Comparison of ENCODE assay signal across 17 cellular contexts in genomic region chr7:35289376-35289775, GRCh38. TPM values are rescaled to one million over a fixed set of nuclear protein-coding genes. Genes with fewer than 3 reads are reported as not detected.
DNase-seq lines count a peak whose midpoint lies in the region; ATAC-seq and TF ChIP-seq lines count a peak whose summit lies in the region.
"Had no signal": no experiment of that assay in that cellular context is flagged by ENCODE, and none has a peak within 500 bp of the region (broad histone marks: within the 10 kb centered on the region; RNA-seq: fewer than 3 reads in every experiment).

No MANE protein-coding gene starts in this region.

- no peak overlapping the region for H2BK12ac ChIP-seq in H9 (ENCODE audit: insufficient read length, low read depth, low read length)

- no peaks in the 10 kb centered on the region for H4K20me1 ChIP-seq in H9 (ENCODE audit: control insufficient read depth, insufficient read depth, insufficient read length)
- H4K20me1 ChIP-seq: BLaER1 had no signal

- no peaks in the 10 kb centered on the region for H3K27me3 ChIP-seq in H9 (ENCODE audit: insufficient read depth, low read length)
- H3K27me3 ChIP-seq: BLaER1 had no signal

- no peak overlapping the region for H4K91ac ChIP-seq in H9 (ENCODE audit: insufficient read length, low read depth, low read length)

- no peaks in the 10 kb centered on the region for H3K23me2 ChIP-seq in H9 (ENCODE audit: insufficient read length, low read depth, low read length, poor library complexity, severe bottlenecking)

- DNase-seq in M059J (ENCODE audit: low read depth) (peak; percentile 5), SK-N-DZ (ENCODE audit: low spot score) (peak; percentile 35), glutamatergic neuron (peak; percentile 39), NCI-H2227 (lab: John Stamatoyannopoulos, UW; ENCODE audit: unreplicated experiment) (no peak), H9 (no peak)
- DNase-seq in activated CD4-positive, alpha-beta T cell treated with anti-CD3 and anti-CD28 coated beads for 1 hour = no peak
- DNase-seq: Caco-2; CD4-positive, CD25-positive, alpha-beta regulatory T cell; CD8-positive, alpha-beta T cell; DMS153; DND-41; GDM1; GOT3; HCEC 1CT had no signal

- H3K4me3 Mint-ChIP-seq in glutamatergic neuron (ENCODE audit: unreplicated experiment) (no peak overlapping the region), H9 (no peak overlapping the region)
- H3K4me3 Mint-ChIP-seq: CD4-positive, CD25-positive, alpha-beta regulatory T cell; CD8-positive, alpha-beta T cell had no signal

- H3K9me3 Mint-ChIP-seq in glutamatergic neuron (ENCODE audit: unreplicated experiment) (peaks cover 2% of the 10 kb centered on the region), H9 (peaks cover 10 to 15% of the 10 kb centered on the region in 2 experiments; a peak in 4 of 5 replicates)

- no peak overlapping the region for H3K27ac Mint-ChIP-seq in glutamatergic neuron (ENCODE audit: unreplicated experiment)
- no peak overlapping the region for H3K27ac Mint-ChIP-seq in H9
- H3K27ac Mint-ChIP-seq: CD4-positive, CD25-positive, alpha-beta regulatory T cell; CD8-positive, alpha-beta T cell had no signal

- no peak overlapping the region for H2BK15ac ChIP-seq in H9 (ENCODE audit: low read depth, low read length)

- H4K5ac ChIP-seq in H9 (ENCODE audit: insufficient read length, low read depth, low read length) = no peak overlapping the region

- H3K36me3 Mint-ChIP-seq in glutamatergic neuron (ENCODE audit: unreplicated experiment) (peaks cover 19% of the 10 kb centered on the region), H9 (ENCODE audit: insufficient read depth in 1 of 3, low read depth in 3 of 3) (peaks cover 0 to 2% (median 0%) of the 10 kb centered on the region in 3 experiments; a peak in 1 of 7 replicates)
- H3K36me3 Mint-ChIP-seq: CD4-positive, CD25-positive, alpha-beta regulatory T cell; CD8-positive, alpha-beta T cell had no signal

- H3K14ac ChIP-seq in H9 (ENCODE audit: insufficient read depth, low read length) = no peak overlapping the region

- H3K4ac ChIP-seq in H9 (ENCODE audit: low read depth, low read length) = no peak overlapping the region

- no peak overlapping the region for H3T11ph ChIP-seq in H9 (ENCODE audit: low read length)

- H3K27ac ChIP-seq in H9 (ENCODE audit: insufficient read length, low read depth, low read length) = no peak overlapping the region
- H3K27ac ChIP-seq: BLaER1, C4-2B had no signal

- H3K18ac ChIP-seq in H9 (ENCODE audit: insufficient read length, low read depth, low read length) = no peak overlapping the region

- no peak overlapping the region for H2AFZ ChIP-seq in H9 (ENCODE audit: low read length)

- H3K23ac ChIP-seq in H9 (ENCODE audit: insufficient read length, low read depth, low read length) = no peak overlapping the region

- H2BK120ac ChIP-seq in H9 (ENCODE audit: low read depth, low read length, poor library complexity, severe bottlenecking) = no peak overlapping the region

- H2BK20ac ChIP-seq in H9 (ENCODE audit: low read depth, low read length, poor library complexity, severe bottlenecking) = no peak overlapping the region

- no peak overlapping the region for H3K56ac ChIP-seq in H9 (ENCODE audit: insufficient read length, low read depth, low read length)

- H3K4me2 ChIP-seq in H9 (ENCODE audit: insufficient read depth, insufficient read length, low read length) = no peak overlapping the region
- H3K4me2 ChIP-seq: BLaER1 had no signal

- no peak overlapping the region for H2BK5ac ChIP-seq in H9 (ENCODE audit: insufficient read length, low read length)

- no peaks in the 10 kb centered on the region for H3K79me2 ChIP-seq in H9 (ENCODE audit: insufficient read depth, low read length)

- WGBS in H9 (ENCODE audit: extremely low coverage, insufficient read length, low lambda C conversion rate) = no CpG with 5 or more reads among the region's 6 CpGs

- no peak overlapping the region for H4K8ac ChIP-seq in H9 (replicated peaks; ENCODE audit: insufficient read length, low read depth, low read length)

- ATAC-seq in HG03095 (IDR thresholded peaks at IDR 0.05; ENCODE audit: unreplicated experiment) = no peak
- ATAC-seq: CD8-positive, alpha-beta T cell had no signal

- H3K4me1 ChIP-seq in H9 (ENCODE audit: insufficient read depth, low read length) = no peaks in the 10 kb centered on the region
- H3K4me1 ChIP-seq: BLaER1, Caco-2 had no signal

- H3K27me3 Mint-ChIP-seq in glutamatergic neuron (ENCODE audit: unreplicated experiment) (peaks cover 4% of the 10 kb centered on the region), H9 (ENCODE audit: low read depth) (peaks cover 4% of the 10 kb centered on the region)

- H2AK5ac ChIP-seq in H9 (ENCODE audit: insufficient read length, low read length) = no peak overlapping the region

- H3K9me3 ChIP-seq in H9 (ENCODE audit: control insufficient read depth, low read depth, low read length) = no peaks in the 10 kb centered on the region
- H3K9me3 ChIP-seq: Caco-2 had no signal

- no peak for TF ChIP-seq CTCF in glutamatergic neuron (IDR thresholded peaks at IDR 0.05; ENCODE audit: partially characterized antibody, unreplicated experiment)
- TF ChIP-seq CTCF in H9 (conservative IDR thresholded peaks at IDR 0.05) = no peak

- H3K9ac ChIP-seq in H9 (ENCODE audit: extremely low read depth, insufficient read length, low read length) = no peak overlapping the region
- H3K9ac ChIP-seq: BLaER1 had no signal

- no peaks in the 10 kb centered on the region for H3K79me1 ChIP-seq in H9 (ENCODE audit: insufficient read depth, low read depth, low read length, poor library complexity, severe bottlenecking)

- H3K4me1 Mint-ChIP-seq in glutamatergic neuron (ENCODE audit: low read depth, unreplicated experiment) (peaks cover 3% of the 10 kb centered on the region), H9 (no peaks in the 10 kb centered on the region; a peak in 1 of 4 replicates)
- H3K4me1 Mint-ChIP-seq: CD4-positive, CD25-positive, alpha-beta regulatory T cell had no signal

RNA-seq across cellular contexts. Expression of gene TBX20, which starts 35.5 kb away (rescaled TPM):
- 2.1 and 4.3 TPM in 2 replicates for total RNA-seq in M059J (2014; rRNA removed; shearing (Covaris generic))
- 10.1 and 14.7 TPM in 2 replicates for polyA plus RNA-seq in SK-N-DZ (2014; cell fraction: cytosol; rRNA removed)
- polyA plus RNA-seq in SK-N-DZ (2014; cell fraction: nucleus; rRNA removed) = 8.0 and 15.2 TPM in 2 replicates
- total RNA-seq in glutamatergic neuron (ENCODE audit: unreplicated experiment) (1.2 TPM), H9 (2021) (not detected in 2 replicates)
- total RNA-seq: CD8-positive, alpha-beta T cell had no signal

Comparison
In these comparisons a context has a peak if more than half of its experiments do, and no peak if none do; other contexts are left out.
1. DNase-seq: peak in M059J (single experiment), SK-N-DZ (single experiment) and glutamatergic neuron (single experiment); none in NCI-H2227 (single experiment), activated CD4-positive, alpha-beta T cell treated with anti-CD3 and anti-CD28 coated beads for 1 hour (single experiment) and H9 (single experiment).